14 cellular contexts compared by ENCODE assay signal in genomic region chr11:73659961-73660360, GRCh38.
"Had no signal": no experiment of that assay in that cellular context is flagged by ENCODE, and none has a peak within 500 bp of the region (broad histone marks: within the 10 kb centered on the region; RNA-seq: fewer than 3 reads in every experiment).

No MANE protein-coding gene starts in this region.

- H3K36me3 Mint-ChIP-seq: activated CD4-positive, alpha-beta memory T cell treated with anti-CD3 and anti-CD28 coated beads for 36 hours; activated naive CD8-positive, alpha-beta T cell treated with anti-CD3 and anti-CD28 coated beads, Interleukin-2, amount 10 ng/mL, durations not matched to agents 7 days and 5 days had no signal

- H3K27ac Mint-ChIP-seq: activated CD4-positive, alpha-beta memory T cell treated with anti-CD3 and anti-CD28 coated beads for 36 hours; activated naive CD8-positive, alpha-beta T cell treated with anti-CD3 and anti-CD28 coated beads, Interleukin-2, amount 10 ng/mL, durations not matched to agents 7 days and 5 days; effector memory CD8-positive, alpha-beta T cell; stimulated activated naive CD8-positive, alpha-beta T cell treated with anti-CD3 and anti-CD28 coated beads, Interleukin-15, Interleukin-2, amounts not matched to agents 100 ng/mL and 50 ng/mL, for 24 hours had no signal

- H3K36me3 ChIP-seq: cardiac muscle cell had no signal

- H3K4me3 Mint-ChIP-seq: activated T-cell treated with anti-CD3 and anti-CD28 coated beads, Interleukin-2, amount 50 U/mL, for 4 hours had no signal

- H3K27me3 ChIP-seq: cardiac muscle cell had no signal

- H3K27me3 Mint-ChIP-seq: activated CD4-positive, alpha-beta memory T cell treated with anti-CD3 and anti-CD28 coated beads for 36 hours; activated naive CD8-positive, alpha-beta T cell treated with anti-CD3 and anti-CD28 coated beads, Interleukin-2, amount 10 ng/mL, durations not matched to agents 7 days and 5 days; effector memory CD8-positive, alpha-beta T cell; stimulated activated naive CD8-positive, alpha-beta T cell treated with anti-CD3 and anti-CD28 coated beads, Interleukin-15, Interleukin-2, amounts not matched to agents 100 ng/mL and 50 ng/mL, for 24 hours had no signal

- H3K4me1 ChIP-seq: parathyroid adenoma had no signal

- H3K9me3 Mint-ChIP-seq: activated CD4-positive, alpha-beta memory T cell treated with anti-CD3 and anti-CD28 coated beads for 36 hours; activated naive CD8-positive, alpha-beta T cell treated with anti-CD3 and anti-CD28 coated beads, Interleukin-2, amount 10 ng/mL, durations not matched to agents 7 days and 5 days; activated T-cell treated with anti-CD3 and anti-CD28 coated beads, Interleukin-2, amount 50 U/mL, for 4 hours; effector memory CD8-positive, alpha-beta T cell; stimulated activated naive CD8-positive, alpha-beta T cell treated with anti-CD3 and anti-CD28 coated beads, Interleukin-15, Interleukin-2, amounts not matched to agents 100 ng/mL and 50 ng/mL, for 24 hours had no signal

- DNase-seq: activated CD4-positive, alpha-beta memory T cell treated with anti-CD3 and anti-CD28 coated beads for 36 hours; activated gamma-delta T cell; activated naive CD8-positive, alpha-beta T cell treated with anti-CD3 and anti-CD28 coated beads, Interleukin-2, amount 10 ng/mL, durations not matched to agents 7 days and 5 days; activated T-cell treated with anti-CD3 and anti-CD28 coated beads, Interleukin-2, amount 50 U/mL, for 4 hours; aorta; effector memory CD8-positive, alpha-beta T cell; erythroblast; hippocampal formation; stimulated activated CD4-positive, alpha-beta T cell treated with anti-CD3 and anti-CD28 coated beads, Interleukin-4, amount 100 ng/mL, for 1 hour; stimulated activated CD8-positive, alpha-beta memory T cell treated with anti-CD3 and anti-CD28 coated beads, Interleukin-4, amount 100 ng/mL, for 48 hours had no signal

- H3K27ac ChIP-seq: cardiac muscle cell, coronary artery, parathyroid adenoma had no signal

- H3K4me3 ChIP-seq: cardiac muscle cell had no signal
